Comparison of ENCODE assay signal across 2 cellular contexts in genomic region chr21:43935711-43936110, GRCh38.
TF ChIP-seq lines count a peak whose summit lies in the region.

No MANE protein-coding gene starts in this region.

TF ChIP-seq in HEK293, 187 proteins besides CTCF, POLR2A, EP300 and RAD21 (continued from another document):
- no peak for TF ChIP-seq ZNF510 (tag by site-specific recombination; IDR thresholded peaks at IDR 0.05; ENCODE audit: insufficient replicate concordance)
- peak; percentile 29; the same call in 1 of the 2 replicates for TF ChIP-seq ZNF394 (tag by site-specific recombination; IDR thresholded peaks at IDR 0.05; ENCODE audit: borderline replicate concordance)
- TF ChIP-seq, protein P1, sequence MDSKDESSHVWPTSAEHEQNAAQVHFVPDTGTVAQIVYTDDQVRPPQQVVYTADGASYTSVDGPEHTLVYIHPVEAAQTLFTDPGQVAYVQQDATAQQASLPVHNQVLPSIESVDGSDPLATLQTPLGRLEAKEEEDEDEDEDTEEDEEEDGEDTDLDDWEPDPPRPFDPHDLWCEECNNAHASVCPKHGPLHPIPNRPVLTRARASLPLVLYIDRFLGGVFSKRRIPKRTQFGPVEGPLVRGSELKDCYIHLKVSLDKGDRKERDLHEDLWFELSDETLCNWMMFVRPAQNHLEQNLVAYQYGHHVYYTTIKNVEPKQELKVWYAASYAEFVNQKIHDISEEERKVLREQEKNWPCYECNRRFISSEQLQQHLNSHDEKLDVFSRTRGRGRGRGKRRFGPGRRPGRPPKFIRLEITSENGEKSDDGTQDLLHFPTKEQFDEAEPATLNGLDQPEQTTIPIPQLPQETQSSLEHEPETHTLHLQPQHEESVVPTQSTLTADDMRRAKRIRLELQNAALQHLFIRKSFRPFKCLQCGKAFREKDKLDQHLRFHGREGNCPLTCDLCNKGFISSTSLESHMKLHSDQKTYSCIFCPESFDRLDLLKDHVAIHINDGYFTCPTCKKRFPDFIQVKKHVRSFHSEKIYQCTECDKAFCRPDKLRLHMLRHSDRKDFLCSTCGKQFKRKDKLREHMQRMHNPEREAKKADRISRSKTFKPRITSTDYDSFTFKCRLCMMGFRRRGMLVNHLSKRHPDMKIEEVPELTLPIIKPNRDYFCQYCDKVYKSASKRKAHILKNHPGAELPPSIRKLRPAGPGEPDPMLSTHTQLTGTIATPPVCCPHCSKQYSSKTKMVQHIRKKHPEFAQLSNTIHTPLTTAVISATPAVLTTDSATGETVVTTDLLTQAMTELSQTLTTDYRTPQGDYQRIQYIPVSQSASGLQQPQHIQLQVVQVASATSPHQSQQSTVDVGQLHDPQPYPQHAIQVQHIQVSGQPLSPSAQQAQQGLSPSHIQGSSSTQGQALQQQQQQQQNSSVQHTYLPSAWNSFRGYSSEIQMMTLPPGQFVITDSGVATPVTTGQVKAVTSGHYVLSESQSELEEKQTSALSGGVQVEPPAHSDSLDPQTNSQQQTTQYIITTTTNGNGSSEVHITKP (tag by site-specific recombination; IDR thresholded peaks at IDR 0.05): no peak
- no peak for TF ChIP-seq ZNF140 (tag by site-specific recombination; IDR thresholded peaks at IDR 0.05)
- 0 out of 2 replicates have a peak, but pooled peaks have one; percentile 22 for TF ChIP-seq ZNF600 (tag by site-specific recombination; IDR thresholded peaks at IDR 0.05)
- TF ChIP-seq ZNF175 (tag by site-specific recombination; IDR thresholded peaks at IDR 0.05): no peak
- TF ChIP-seq TCF7L2 (IDR thresholded peaks at IDR 0.05; ENCODE audit: borderline replicate concordance, low read depth, low read length): no peak
- no peak for TF ChIP-seq ZBTB7A (tag by site-specific recombination; IDR thresholded peaks at IDR 0.05; ENCODE audit: low read depth)

TF ChIP-seq in GM23338, 12 proteins besides CTCF, POLR2A, EP300 and RAD21 (continued from another document):
- no peak for TF ChIP-seq ZNF462 (CRISPR knock-in tag; IDR thresholded peaks at IDR 0.05)
- no peak for TF ChIP-seq ZNF114 (CRISPR knock-in tag; IDR thresholded peaks at IDR 0.05)
- no peak for TF ChIP-seq JUNB (IDR thresholded peaks at IDR 0.05; ENCODE audit: unreplicated experiment)
- no peak for TF ChIP-seq POLR2AphosphoS5 (IDR thresholded peaks at IDR 0.05; ENCODE audit: low read depth)
